22 cellular contexts compared by ENCODE assay signal in genomic region chr2:145110668-145111067, GRCh38.
DNase-seq lines count a peak whose midpoint lies in the region; ATAC-seq and TF ChIP-seq lines count a peak whose summit lies in the region.
"Had no signal": no experiment of that assay in that cellular context is flagged by ENCODE, and none has a peak within 500 bp of the region (broad histone marks: within the 10 kb centered on the region; RNA-seq: fewer than 3 reads in every experiment).

No MANE protein-coding gene starts in this region.

- H3K4me1 ChIP-seq in SJSA1 (replicated peaks) (peaks cover 14% of the 10 kb centered on the region), testis (no peaks in the 10 kb centered on the region)
- H3K4me1 ChIP-seq: Caco-2 had no signal

- H3K27me3 ChIP-seq in SJSA1 (replicated peaks) (no peaks in the 10 kb centered on the region), testis (no peaks in the 10 kb centered on the region)
- H3K27me3 ChIP-seq: neural progenitor cell had no signal

- H3K9me3 ChIP-seq in SJSA1 (replicated peaks) (no peaks in the 10 kb centered on the region), testis (no peaks in the 10 kb centered on the region)
- H3K9me3 ChIP-seq: Caco-2 had no signal

- DNase-seq in GM03348 (ENCODE audit: low spot score) (peak; percentile 26), SJSA1 (ENCODE audit: low read depth in 1 of 2, low spot score in 2 of 2) (peak in 1 of 2 experiments; percentile 48), fibroblast of the aortic adventitia (ENCODE audit: low read depth) (peak; percentile 50), renal cortical epithelial cell (ENCODE audit: low read depth) (peak; percentile 78), testis (no peak), SKM-1 treated with dmso at 0.1 percent for 144 hours (lab: John Stamatoyannopoulos, UW; ENCODE audit: unreplicated experiment) (no peak)
- DNase-seq: activated CD4-positive, alpha-beta memory T cell treated with anti-CD3 and anti-CD28 coated beads, Interleukin-2, amount 10 ng/mL, durations not matched to agents 7 days and 5 days; activated naive CD4-positive, alpha-beta T cell treated with anti-CD3 and anti-CD28 coated beads for 36 hours; AML-193; aorta; Caco-2; left colon; NCI-H1105 treated with DMSO at 0.1 percent for 48 hours; NCI-H526 treated with DMSO at 0.1 percent for 48 hours; SHP77 treated with DMSO at 0.1 percent for 48 hours; stimulated activated CD4-positive, alpha-beta T cell treated with anti-CD3 and anti-CD28 coated beads, Interleukin-12 subunit alpha, Interleukin-12 subunit beta, amount 100 ng/mL, for 4 hours; stimulated activated CD8-positive, alpha-beta memory T cell treated with anti-CD3 and anti-CD28 coated beads, Interleukin-4, amount 100 ng/mL, for 48 hours; substantia nigra; T-helper 2 cell had no signal

- TF ChIP-seq POLR2A in testis (IDR thresholded peaks at IDR 0.05) = no peak

- intact Hi-C loops in testis (cut with DNase I; ENCODE audit: low total_unique reads) = no loop called here

- H3K4me3 ChIP-seq in SJSA1 (no peak overlapping the region), fibroblast of the aortic adventitia (ENCODE audit: low read depth, low read length) (no peak overlapping the region), testis (no peak overlapping the region)
- H3K4me3 ChIP-seq: neural progenitor cell had no signal

- H3K36me3 ChIP-seq in SJSA1 (no peaks in the 10 kb centered on the region), testis (ENCODE audit: low read depth, missing control alignments) (no peaks in the 10 kb centered on the region)
- H3K36me3 ChIP-seq: neural progenitor cell had no signal

- no peak for ATAC-seq in GM19351 (IDR thresholded peaks at IDR 0.05; ENCODE audit: unreplicated experiment)
- ATAC-seq: left colon, WTC11 had no signal

- no peak for TF ChIP-seq CTCF in fibroblast of the aortic adventitia (IDR thresholded peaks at IDR 0.05; ENCODE audit: insufficient read depth, low read length)
- TF ChIP-seq CTCF in testis (IDR thresholded peaks at IDR 0.05) = no peak

- peak overlapping the region; percentile 34 for H3K27ac ChIP-seq in SJSA1
- no peak overlapping the region for H3K27ac ChIP-seq in testis
- H3K27ac ChIP-seq: neural progenitor cell had no signal

Comparison
In these comparisons a context has a peak if more than half of its experiments do, and no peak if none do; other contexts are left out.
1. DNase-seq: peak in GM03348 (single experiment), fibroblast of the aortic adventitia (single experiment) and renal cortical epithelial cell (single experiment); none in testis (single experiment) and SKM-1 treated with dmso at 0.1 percent for 144 hours (single experiment).